Comparison of ENCODE assay signal across 1 cellular context in the genomic region with DNA sequence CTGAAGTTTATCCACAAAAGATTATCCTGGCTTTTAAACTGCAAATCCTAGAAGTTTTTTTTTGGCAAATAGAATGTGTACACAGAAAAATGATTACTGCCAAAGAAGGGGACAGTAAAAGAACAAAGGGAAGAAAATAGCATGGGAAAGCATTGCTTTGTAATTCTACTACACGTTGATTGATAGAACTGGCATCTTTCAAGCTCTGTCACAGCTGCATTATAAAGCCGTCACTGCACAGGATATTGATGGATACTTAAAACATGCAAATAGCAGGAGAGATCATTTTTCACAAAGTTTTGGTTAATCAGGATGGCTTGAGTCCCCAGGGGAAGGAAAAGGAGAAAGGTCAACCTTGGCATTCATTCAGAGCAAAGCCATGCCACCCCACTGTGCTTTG.
TF ChIP-seq lines count a peak whose summit lies in the region.

No MANE protein-coding gene starts in this region.

TF ChIP-seq in GM23338, 12 proteins besides CTCF, POLR2A, EP300 and RAD21 (continued from another document):
- no peak for TF ChIP-seq EZH2phosphoT487 (IDR thresholded peaks at IDR 0.05; ENCODE audit: unreplicated experiment)
- TF ChIP-seq POLR2AphosphoS5 (IDR thresholded peaks at IDR 0.05; ENCODE audit: low read depth): no peak
